In the genomic region with DNA sequence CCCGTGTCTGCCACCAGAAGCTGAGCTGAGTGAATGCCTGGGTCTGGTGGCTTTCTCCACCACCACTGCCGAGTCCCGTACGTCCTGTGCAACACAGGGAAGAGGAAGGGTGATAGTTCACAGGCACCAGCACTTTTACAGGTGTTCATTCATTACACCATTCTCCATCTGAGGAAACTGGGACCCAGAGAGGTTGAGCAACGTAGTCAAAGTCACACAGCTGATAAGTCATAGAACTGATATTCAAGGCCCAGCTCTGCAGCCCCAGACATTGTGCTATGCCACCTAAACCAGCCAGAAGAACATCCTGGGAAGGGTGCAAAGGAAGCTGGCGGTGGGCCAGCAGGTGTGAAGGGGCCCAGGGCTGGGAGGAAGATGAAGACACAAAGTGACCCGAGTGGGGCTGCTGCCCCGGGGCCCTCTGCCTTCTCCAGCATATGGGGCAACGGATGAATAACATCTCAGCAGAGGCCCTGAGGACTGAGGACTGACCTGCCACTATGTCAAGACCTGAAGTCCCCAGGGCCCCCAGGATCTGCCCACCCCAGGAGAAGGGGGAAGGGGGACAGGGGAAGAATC, we compare ENCODE assay signal across 29 cellular contexts.
"Had no signal": no experiment of that assay in that cellular context is flagged by ENCODE, and none has a peak within 500 bp of the region (broad histone marks: within the 10 kb centered on the region; RNA-seq: fewer than 3 reads in every experiment).

No MANE protein-coding gene starts in this region.

- H3K4me1 Mint-ChIP-seq: immature natural killer cell; memory B cell; naive thymus-derived CD4-positive, alpha-beta T cell; nephron progenitor cell; neural progenitor cell; stimulated activated memory B cell treated with anti-CD40 and anti-IgM and Interleukin-4, amounts not matched to agents 10 μg/mL and 1 μg/mL and 100 μg/mL, for 72 hours had no signal

- H3K4me2 ChIP-seq: neural progenitor cell had no signal

- H3K4me1 ChIP-seq: neural progenitor cell, prostate gland, sigmoid colon, thyroid gland, transverse colon had no signal

- H3K9me3 ChIP-seq: mucosa of descending colon, ovary, prostate gland, sigmoid colon, stomach, testis, thyroid gland, transverse colon, upper lobe of left lung, vagina had no signal

- H3K27me3 ChIP-seq: ovary, testis, thyroid gland, upper lobe of left lung, vagina had no signal

- H3K36me3 Mint-ChIP-seq: immature natural killer cell; memory B cell; naive thymus-derived CD4-positive, alpha-beta T cell; neural progenitor cell; stimulated activated memory B cell treated with anti-CD40 and anti-IgM and Interleukin-4, amounts not matched to agents 10 μg/mL and 1 μg/mL and 100 μg/mL, for 72 hours had no signal

- ATAC-seq: mucosa of descending colon; naive thymus-derived CD4-positive, alpha-beta T cell; right cardiac atrium; stimulated activated memory B cell treated with anti-CD40 and anti-IgM and Interleukin-4, amounts not matched to agents 10 μg/mL and 1 μg/mL and 100 μg/mL, for 72 hours had no signal

- H3K27ac Mint-ChIP-seq: immature natural killer cell; memory B cell; naive thymus-derived CD4-positive, alpha-beta T cell; nephron progenitor cell; neural progenitor cell; stimulated activated memory B cell treated with anti-CD40 and anti-IgM and Interleukin-4, amounts not matched to agents 10 μg/mL and 1 μg/mL and 100 μg/mL, for 72 hours had no signal

- DNase-seq: head of caudate nucleus; hippocampal formation; immature natural killer cell; kidney; left ventricle myocardium inferior; midbrain; mucosa of descending colon; naive thymus-derived CD4-positive, alpha-beta T cell; nephron progenitor cell; ovary; retina; sigmoid colon; small intestine; stimulated activated CD4-positive, alpha-beta T cell treated with anti-CD3 and anti-CD28 coated beads, Interleukin-1b, Interleukin-23, amount 100 ng/mL, for 48 hours; stimulated activated CD4-positive, alpha-beta T cell treated with anti-CD3 and anti-CD28 coated beads, Interleukin-2, amount 100 ng/mL, for 48 hours; stimulated activated CD4-positive, alpha-beta T cell treated with anti-CD3 and anti-CD28 coated beads, Interleukin-4, amount 100 ng/mL, for 4 hours; stimulated activated CD8-positive, alpha-beta memory T cell treated with anti-CD3 and anti-CD28 coated beads, Interleukin-4, amount 100 ng/mL, for 48 hours; stimulated activated naive CD4-positive, alpha-beta T cell treated with Interleukin-2 at 50 U/mL for 16 hours; stomach; testis; thyroid gland; transverse colon had no signal

- H3K9ac ChIP-seq: neural progenitor cell had no signal

- H3K4me3 ChIP-seq: left ventricle myocardium inferior, mucosa of descending colon, neural progenitor cell, ovary, prostate gland, sigmoid colon, stomach, testis, thyroid gland, transverse colon, upper lobe of left lung, vagina had no signal

- H3K4me3 Mint-ChIP-seq: immature natural killer cell; memory B cell; naive thymus-derived CD4-positive, alpha-beta T cell; nephron progenitor cell; neural progenitor cell; stimulated activated memory B cell treated with anti-CD40 and anti-IgM and Interleukin-4, amounts not matched to agents 10 μg/mL and 1 μg/mL and 100 μg/mL, for 72 hours had no signal

- H3K27ac ChIP-seq: left ventricle myocardium inferior, neural progenitor cell, ovary, prostate gland, sigmoid colon, stomach, testis, thyroid gland, transverse colon, upper lobe of left lung, vagina had no signal

- H3K9me3 Mint-ChIP-seq: immature natural killer cell; memory B cell; nephron progenitor cell; stimulated activated memory B cell treated with anti-CD40 and anti-IgM and Interleukin-4, amounts not matched to agents 10 μg/mL and 1 μg/mL and 100 μg/mL, for 72 hours had no signal

- H2AFZ ChIP-seq: neural progenitor cell had no signal

- H3K36me3 ChIP-seq: left ventricle myocardium inferior, neural progenitor cell, ovary, prostate gland, sigmoid colon, stomach, thyroid gland, transverse colon, upper lobe of left lung, vagina had no signal
